11 cellular contexts compared by ENCODE assay signal in the genomic region with DNA sequence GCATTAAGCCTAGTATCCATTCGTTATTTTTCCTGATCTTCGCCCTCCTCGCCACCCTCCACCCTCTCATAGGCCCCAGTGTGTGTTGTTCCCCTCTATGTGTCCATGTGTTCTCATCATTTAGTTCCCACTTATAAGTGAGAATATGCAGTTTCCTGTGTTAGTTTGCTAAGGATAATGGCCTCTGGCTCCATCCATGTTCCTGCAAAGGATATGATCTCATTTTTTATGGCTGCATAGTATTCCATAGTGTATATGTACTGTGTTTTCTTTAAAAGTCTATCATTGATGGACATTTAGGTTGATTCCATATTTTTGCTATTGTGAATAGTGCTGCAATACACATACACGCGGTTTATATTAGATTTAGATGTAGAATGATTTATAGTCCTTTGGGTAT. TPM values are rescaled to one million over a fixed set of nuclear protein-coding genes. Genes with fewer than 3 reads are reported as not detected.
"Had no signal": no experiment of that assay in that cellular context is flagged by ENCODE, and none has a peak within 500 bp of the region (broad histone marks: within the 10 kb centered on the region; RNA-seq: fewer than 3 reads in every experiment).

No MANE protein-coding gene starts in this region.

RNA-seq across cellular contexts. Expression of a gene that starts 6.1 kb away (rescaled TPM):
- total RNA-seq: OCI-LY7, PC-3, PC-9, Peyer's patch, Right ventricle myocardium inferior, Right ventricle myocardium superior, RPMI7951, SJCRH30, SJSA1 had no signal
- polyA plus RNA-seq: SK-N-SH had no signal

RNA-seq across cellular contexts. Expression of a gene that starts 14.9 kb away (rescaled TPM):
- total RNA-seq: OCI-LY7, Peyer's patch, Right ventricle myocardium inferior, Right ventricle myocardium superior, RPMI7951, SJCRH30, SJSA1 had no signal

RNA-seq across cellular contexts. Expression of a gene that starts 27.2 kb away (rescaled TPM):
- total RNA-seq: OCI-LY7, PC-3, PC-9, Peyer's patch, Right ventricle myocardium inferior, Right ventricle myocardium superior, RPMI7951, SJCRH30, SJSA1, SK-MEL-5 had no signal
- polyA plus RNA-seq: SK-N-SH had no signal
